In genomic region chr12:108099085-108099484, GRCh38 we compare ENCODE assay signal across 14 cellular contexts. TPM values are rescaled to one million over a fixed set of nuclear protein-coding genes. Genes with fewer than 3 reads are reported as not detected.
DNase-seq lines count a peak whose midpoint lies in the region; ATAC-seq and TF ChIP-seq lines count a peak whose summit lies in the region.
"Had no signal": no experiment of that assay in that cellular context is flagged by ENCODE, and none has a peak within 500 bp of the region (broad histone marks: within the 10 kb centered on the region; RNA-seq: fewer than 3 reads in every experiment).

No MANE protein-coding gene starts in this region.

- POLR2A ChIA-PET in MCF 10A (lab: Yijun Ruan, JAX) (no interaction called here), OCI-LY7 (lab: Charles Lee) (no interaction called here)

- H3K4me1 ChIP-seq in breast epithelium (no peaks in the 10 kb centered on the region), OCI-LY7 (ENCODE audit: insufficient read depth, low read length, poor library complexity, severe bottlenecking) (no peaks in the 10 kb centered on the region), thoracic aorta (ENCODE audit: control insufficient read depth in 1 of 2, low read depth in 2 of 2) (no peaks in the 10 kb centered on the region)
- H3K4me1 ChIP-seq: gastrocnemius medialis had no signal

- CTCF ChIA-PET in MCF 10A (lab: Yijun Ruan, JAX) = no interaction called here
- CTCF ChIA-PET in OCI-LY7 (lab: Charles Lee; ENCODE audit: unreplicated experiment) = no interaction called here

- no peak overlapping the region for H2AFZ ChIP-seq in OCI-LY7 (ENCODE audit: low read length)

- no peaks in the 10 kb centered on the region for H3K9me3 ChIP-seq in breast epithelium
- no peaks in the 10 kb centered on the region for H3K9me3 ChIP-seq in OCI-LY7 (ENCODE audit: low read length)
- H3K9me3 ChIP-seq in thoracic aorta = no peaks in the 10 kb centered on the region
- H3K9me3 ChIP-seq: gastrocnemius medialis had no signal

- H3K27me3 Mint-ChIP-seq in MCF 10A (ENCODE audit: insufficient read depth, unreplicated experiment) = peaks cover 7% of the 10 kb centered on the region
- H3K27me3 Mint-ChIP-seq in progenitor cell of endocrine pancreas = peaks cover 22% of the 10 kb centered on the region
- H3K27me3 Mint-ChIP-seq: activated CD4-positive, alpha-beta T cell treated with anti-CD3 and anti-CD28 coated beads, Interleukin-2, amount 10 ng/mL, durations not matched to agents 24 days and 14 days had no signal

- H3K4me3 ChIP-seq in breast epithelium (no peak overlapping the region), OCI-LY7 (ENCODE audit: low read depth, low read length, poor library complexity, severe bottlenecking) (no peak overlapping the region), epithelial cell of proximal tubule (ENCODE audit: low read depth, low read length) (no peak overlapping the region), thoracic aorta (no peak overlapping the region)
- H3K4me3 ChIP-seq: gastrocnemius medialis had no signal

- H3K36me3 Mint-ChIP-seq in MCF 10A (ENCODE audit: insufficient read depth, unreplicated experiment) = no peaks in the 10 kb centered on the region
- H3K36me3 Mint-ChIP-seq in progenitor cell of endocrine pancreas (ENCODE audit: insufficient read depth) = no peaks in the 10 kb centered on the region

- H3K27me3 ChIP-seq in breast epithelium (no peaks in the 10 kb centered on the region), thoracic aorta (replicated peaks; ENCODE audit: insufficient read depth) (no peaks in the 10 kb centered on the region)
- H3K27me3 ChIP-seq: gastrocnemius medialis had no signal

- H4K20me1 ChIP-seq in OCI-LY7 (ENCODE audit: insufficient read depth, low read length) = no peaks in the 10 kb centered on the region

- H3K4me3 Mint-ChIP-seq in MCF 10A (ENCODE audit: unreplicated experiment) (no peak overlapping the region), progenitor cell of endocrine pancreas (ENCODE audit: low read depth) (no peak overlapping the region)
- H3K4me3 Mint-ChIP-seq: activated CD4-positive, alpha-beta T cell treated with anti-CD3 and anti-CD28 coated beads, Interleukin-2, amount 10 ng/mL, durations not matched to agents 24 days and 14 days; central memory CD8-positive, alpha-beta T cell had no signal

- ATAC-seq in thoracic aorta (ENCODE audit: insufficient number of reproducible peaks, low FRiP score, low read depth) = no peak
- no peak for ATAC-seq in HG03045 (IDR thresholded peaks at IDR 0.05; ENCODE audit: unreplicated experiment)
- ATAC-seq in GM21717 (IDR thresholded peaks at IDR 0.05; ENCODE audit: unreplicated experiment) = no peak
- ATAC-seq: gastrocnemius medialis had no signal

- H3K27ac Mint-ChIP-seq in MCF 10A (ENCODE audit: low read depth, unreplicated experiment) (no peak overlapping the region), progenitor cell of endocrine pancreas (no peak overlapping the region)
- H3K27ac Mint-ChIP-seq: activated CD4-positive, alpha-beta T cell treated with anti-CD3 and anti-CD28 coated beads, Interleukin-2, amount 10 ng/mL, durations not matched to agents 24 days and 14 days had no signal

- H3K4me1 Mint-ChIP-seq in MCF 10A (ENCODE audit: insufficient read depth, unreplicated experiment) = no peaks in the 10 kb centered on the region
- peaks cover 1% of the 10 kb centered on the region for H3K4me1 Mint-ChIP-seq in progenitor cell of endocrine pancreas (ENCODE audit: low read depth)
- H3K4me1 Mint-ChIP-seq: activated CD4-positive, alpha-beta T cell treated with anti-CD3 and anti-CD28 coated beads, Interleukin-2, amount 10 ng/mL, durations not matched to agents 24 days and 14 days; central memory CD8-positive, alpha-beta T cell had no signal

- no peak for TF ChIP-seq POLR2A in breast epithelium (IDR thresholded peaks at IDR 0.05)

- H3K27ac ChIP-seq in breast epithelium (no peak overlapping the region), OCI-LY7 (ENCODE audit: low read depth, low read length, poor library complexity, severe bottlenecking) (no peak overlapping the region), thoracic aorta (no peak overlapping the region)
- H3K27ac ChIP-seq: gastrocnemius medialis had no signal

- no peaks in the 10 kb centered on the region for H3K9me2 ChIP-seq in OCI-LY7 (ENCODE audit: insufficient read depth, low read length)

- TF ChIP-seq CTCF in MCF 10A (IDR thresholded peaks at IDR 0.05; ENCODE audit: unreplicated experiment) (no peak), breast epithelium (IDR thresholded peaks at IDR 0.05) (peak in 1 of 3 donors; percentile 49), OCI-LY7 (conservative IDR thresholded peaks at IDR 0.05; ENCODE audit: low read length) (peak; percentile 37; the same call in 1 of the 2 replicates), epithelial cell of proximal tubule (conservative IDR thresholded peaks at IDR 0.05; ENCODE audit: low read depth, low read length) (peak; percentile 29), thoracic aorta (IDR thresholded peaks at IDR 0.05) (peak; percentile 46), progenitor cell of endocrine pancreas (IDR thresholded peaks at IDR 0.05; ENCODE audit: unreplicated experiment) (no peak)

- H3K36me3 ChIP-seq in breast epithelium (no peaks in the 10 kb centered on the region), OCI-LY7 (ENCODE audit: insufficient read depth, low read length) (no peaks in the 10 kb centered on the region), thoracic aorta (no peaks in the 10 kb centered on the region)
- H3K36me3 ChIP-seq: gastrocnemius medialis had no signal

- intact Hi-C loops in MCF 10A (cut with micrococcal nuclease) = loop anchor here (1.0 kb wide), 1 partner anchor 358 kb away; no protein-coding TSS in a partner anchor
- intact Hi-C loops in breast epithelium (cut with DNase I; ENCODE audit: low total_unique reads) = no loop called here
- intact Hi-C loops in OCI-LY7 (cut with micrococcal nuclease; ENCODE audit: unreplicated experiment) = no loop called here

- DNase-seq in MCF 10A (ENCODE audit: unreplicated experiment) (peak; percentile 18), breast epithelium (ENCODE audit: low spot score in 2 of 2) (no peak), OCI-LY7 (ENCODE audit: low spot score) (no peak), epithelial cell of proximal tubule (ENCODE audit: low read depth) (no peak), thoracic aorta (ENCODE audit: low spot score) (no peak), progenitor cell of endocrine pancreas (ENCODE audit: low spot score, unreplicated experiment) (no peak)
- DNase-seq: activated CD4-positive, alpha-beta T cell treated with anti-CD3 and anti-CD28 coated beads, Interleukin-2, amount 10 ng/mL, durations not matched to agents 24 days and 14 days; activated gamma-delta T cell; gastrocnemius medialis; NCI-H524 had no signal

- H3K79me2 ChIP-seq in OCI-LY7 (ENCODE audit: insufficient read depth, low read depth, low read length) = no peaks in the 10 kb centered on the region

- no peaks in the 10 kb centered on the region for H3K9me3 Mint-ChIP-seq in MCF 10A (ENCODE audit: unreplicated experiment)
- no peaks in the 10 kb centered on the region for H3K9me3 Mint-ChIP-seq in progenitor cell of endocrine pancreas (ENCODE audit: low read depth)
- H3K9me3 Mint-ChIP-seq: activated CD4-positive, alpha-beta T cell treated with anti-CD3 and anti-CD28 coated beads, Interleukin-2, amount 10 ng/mL, durations not matched to agents 24 days and 14 days; central memory CD8-positive, alpha-beta T cell had no signal

- H3K4me2 ChIP-seq in OCI-LY7 (ENCODE audit: low read length) = no peak overlapping the region

- BruUV-seq in MCF 10A (replicated peaks; lab: Mats Ljungman, UMichigan) (no TSS peak), OCI-LY7 (replicated peaks; lab: Mats Ljungman, UMichigan) (no TSS peak)

RNA-seq across cellular contexts. Expression of gene WSCD2, which starts 30.0 kb away (rescaled TPM):
- total RNA-seq in MCF 10A (2022) = not detected in 2 replicates
- total RNA-seq in breast epithelium = under 1 TPM; 0.33 to 0.48 (median 0.44) TPM
- not detected in 2 replicates for total RNA-seq in OCI-LY7 (2014; rRNA removed; shearing (Covaris generic))
- not detected in 2 replicates for total RNA-seq in OCI-LY7 (2022)
- not detected in 2 replicates for total RNA-seq in epithelial cell of proximal tubule
- 1 to 10 TPM; 3.3 to 6.9 TPM for total RNA-seq in thoracic aorta
- not detected in 2 replicates for total RNA-seq in progenitor cell of endocrine pancreas
- total RNA-seq: activated CD4-positive, alpha-beta T cell treated with anti-CD3 and anti-CD28 coated beads, Interleukin-2, amount 10 ng/mL, durations not matched to agents 24 days and 14 days; M059J had no signal

Comparison
In these comparisons a context has a peak if more than half of its experiments do, and no peak if none do; other contexts are left out.
1. CTCF ChIP-seq: peak in OCI-LY7 (single experiment), epithelial cell of proximal tubule (single experiment) and thoracic aorta (single experiment); none in MCF 10A (single experiment) and progenitor cell of endocrine pancreas (single experiment).